26 cellular contexts compared by ENCODE assay signal in the genomic region with DNA sequence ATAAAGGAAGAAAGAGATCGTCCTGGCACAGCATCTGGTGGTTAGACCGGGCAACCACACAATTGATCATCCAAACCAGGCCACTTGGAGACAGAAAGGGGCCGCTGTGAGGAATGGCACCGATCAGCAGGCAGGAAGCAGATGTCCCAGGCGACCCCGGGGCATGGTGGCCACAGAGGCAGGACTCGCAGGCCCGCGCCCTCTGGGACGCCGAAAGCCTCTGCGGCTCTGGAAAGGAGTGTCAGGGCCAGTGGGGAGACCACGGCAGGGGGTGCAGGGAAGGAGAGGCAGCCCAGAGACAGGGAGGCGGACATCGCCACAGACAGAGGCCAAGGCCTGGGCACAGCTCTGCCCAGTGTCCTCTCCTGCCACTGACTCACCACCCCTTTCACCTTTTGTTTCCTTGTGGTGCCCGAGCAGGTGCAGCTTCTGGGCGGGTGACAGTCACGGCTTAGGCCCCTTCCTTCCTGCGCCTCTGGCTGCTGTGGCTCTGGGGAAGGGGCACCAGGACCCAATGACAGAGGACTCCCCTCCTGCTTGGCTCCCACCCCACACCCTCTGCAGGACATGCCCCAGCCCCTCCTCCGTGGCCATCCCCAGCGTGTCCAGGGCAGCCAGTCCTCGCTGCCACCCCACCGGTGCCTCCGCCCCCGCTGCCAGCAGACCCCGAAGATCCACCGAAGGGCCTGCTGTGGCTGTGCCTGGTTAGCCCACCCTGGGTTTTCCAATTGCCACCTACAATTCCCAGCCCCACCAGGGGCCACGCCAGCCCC. TPM values are rescaled to one million over a fixed set of nuclear protein-coding genes. Genes with fewer than 3 reads are reported as not detected.
DNase-seq lines count a peak whose midpoint lies in the region; ATAC-seq, FAIRE-seq and TF ChIP-seq lines count a peak whose summit lies in the region.
"Had no signal": no experiment of that assay in that cellular context is flagged by ENCODE, and none has a peak within 500 bp of the region (broad histone marks: within the 10 kb centered on the region; RNA-seq: fewer than 3 reads in every experiment).

No MANE protein-coding gene starts in this region.

- no peak overlapping the region for H4K91ac ChIP-seq in neuronal stem cell (ENCODE audit: low read depth, low read length, poor library complexity)

- no peak overlapping the region for H3K4ac ChIP-seq in neuronal stem cell (ENCODE audit: low read length)

- peak overlapping the region; percentile 70 for H3K9ac ChIP-seq in BLaER1
- no peak overlapping the region for H3K9ac ChIP-seq in neuronal stem cell (ENCODE audit: low read depth, low read length, poor library complexity)
- H3K9ac ChIP-seq: GM23248 had no signal

- ATAC-seq in HG02571 (IDR thresholded peaks at IDR 0.05; ENCODE audit: unreplicated experiment): no peak
- ATAC-seq: natural killer cell; stimulated activated effector memory CD8-positive, alpha-beta T cell treated with anti-CD3 and anti-CD28 coated beads, Interleukin-12 subunit alpha, Interleukin-12 subunit beta, amount 100 ng/mL, for 72 hours; T-cell had no signal

- H2AK5ac ChIP-seq in neuronal stem cell (ENCODE audit: low read depth, low read length): peak overlapping the region; percentile 37

- peak overlapping the region; percentile 95 for H3K4me2 ChIP-seq in BLaER1
- H3K4me2 ChIP-seq in neuronal stem cell (ENCODE audit: insufficient read depth, low read length, poor library complexity, severe bottlenecking): no peak overlapping the region

- H3K36me3 Mint-ChIP-seq in chondrocyte (ENCODE audit: low read depth): no peaks in the 10 kb centered on the region
- no peaks in the 10 kb centered on the region for H3K36me3 Mint-ChIP-seq in type B pancreatic cell
- H3K36me3 Mint-ChIP-seq: activated naive CD4-positive, alpha-beta T cell treated with anti-CD3 and anti-CD28 coated beads, Interleukin-2, amount 50 U/mL, for 24 hours; natural killer cell; stimulated activated effector memory CD8-positive, alpha-beta T cell treated with anti-CD3 and anti-CD28 coated beads, Interleukin-12 subunit alpha, Interleukin-12 subunit beta, amount 100 ng/mL, for 72 hours; T-cell had no signal

- H3K36me3 ChIP-seq in BLaER1 (no peaks in the 10 kb centered on the region), neuronal stem cell (replicated peaks in 1 of 2; ENCODE audit: control insufficient read depth in 2 of 2, insufficient read depth in 2 of 2, low read length in 2 of 2) (no peaks in the 10 kb centered on the region)
- H3K36me3 ChIP-seq: SJCRH30 had no signal

- H3K4me3 Mint-ChIP-seq in chondrocyte (ENCODE audit: unreplicated experiment) (no peak overlapping the region), type B pancreatic cell (no peak overlapping the region)
- H3K4me3 Mint-ChIP-seq: activated B cell treated with CpG ODN at 0.5 μM for 24 hours; activated naive CD4-positive, alpha-beta T cell treated with anti-CD3 and anti-CD28 coated beads, Interleukin-2, amount 50 U/mL, for 24 hours; natural killer cell; stimulated activated effector memory CD8-positive, alpha-beta T cell treated with anti-CD3 and anti-CD28 coated beads, Interleukin-12 subunit alpha, Interleukin-12 subunit beta, amount 100 ng/mL, for 72 hours; T-cell had no signal

- H4K20me1 ChIP-seq in BLaER1: peaks cover 27% of the 10 kb centered on the region

- H3K4me1 ChIP-seq in BLaER1: peaks cover 87% of the 10 kb centered on the region
- H3K4me1 ChIP-seq in neuronal stem cell (ENCODE audit: control insufficient read depth in 2 of 2, insufficient read depth in 1 of 2, low read depth in 1 of 2, low read length in 2 of 2): peaks cover 12 to 22% of the 10 kb centered on the region in 2 donors
- H3K4me1 ChIP-seq: SJCRH30 had no signal

- no peak overlapping the region for H2BK120ac ChIP-seq in neuronal stem cell (ENCODE audit: low read depth, low read length)

- TF ChIP-seq CTCF in chondrocyte (IDR thresholded peaks at IDR 0.05) (no peak), type B pancreatic cell (conservative IDR thresholded peaks at IDR 0.05) (no peak)

- peaks cover 1% of the 10 kb centered on the region for H3K27me3 Mint-ChIP-seq in chondrocyte (ENCODE audit: low read depth)
- peaks cover 17% of the 10 kb centered on the region for H3K27me3 Mint-ChIP-seq in type B pancreatic cell
- H3K27me3 Mint-ChIP-seq: activated naive CD4-positive, alpha-beta T cell treated with anti-CD3 and anti-CD28 coated beads, Interleukin-2, amount 50 U/mL, for 24 hours had no signal

- 0 out of 2 replicates have a peak, but pooled peaks cover under 1% of the 10 kb centered on the region for H3K27me3 ChIP-seq in BLaER1
- H3K27me3 ChIP-seq in neuronal stem cell (ENCODE audit: control insufficient read depth in 3 of 3, insufficient read depth in 3 of 3, low read depth in 1 of 3, low read length in 3 of 3): no peaks in the 10 kb centered on the region
- H3K27me3 ChIP-seq: SJCRH30 had no signal

- H3K27ac Mint-ChIP-seq in chondrocyte (ENCODE audit: unreplicated experiment) (no peak overlapping the region), type B pancreatic cell (no peak overlapping the region)
- H3K27ac Mint-ChIP-seq: activated B cell treated with CpG ODN at 0.5 μM for 24 hours; activated naive CD4-positive, alpha-beta T cell treated with anti-CD3 and anti-CD28 coated beads, Interleukin-2, amount 50 U/mL, for 24 hours; CD14-positive monocyte; natural killer cell; stimulated activated effector memory CD8-positive, alpha-beta T cell treated with anti-CD3 and anti-CD28 coated beads, Interleukin-12 subunit alpha, Interleukin-12 subunit beta, amount 100 ng/mL, for 72 hours; T-cell had no signal

- H3K9me3 Mint-ChIP-seq in chondrocyte (ENCODE audit: low read depth): no peaks in the 10 kb centered on the region
- H3K9me3 Mint-ChIP-seq in type B pancreatic cell: no peaks in the 10 kb centered on the region
- H3K9me3 Mint-ChIP-seq: activated B cell treated with CpG ODN at 0.5 μM for 24 hours; activated naive CD4-positive, alpha-beta T cell treated with anti-CD3 and anti-CD28 coated beads, Interleukin-2, amount 50 U/mL, for 24 hours; natural killer cell; stimulated activated effector memory CD8-positive, alpha-beta T cell treated with anti-CD3 and anti-CD28 coated beads, Interleukin-12 subunit alpha, Interleukin-12 subunit beta, amount 100 ng/mL, for 72 hours; T-cell had no signal

- H2AFZ ChIP-seq in neuronal stem cell (ENCODE audit: low read length): no peak overlapping the region
- H2AFZ ChIP-seq: GM23248 had no signal

- peak overlapping the region; percentile 90 for H3K27ac ChIP-seq in BLaER1
- H3K27ac ChIP-seq in neuronal stem cell (replicated peaks; ENCODE audit: low read length): no peak overlapping the region
- H3K27ac ChIP-seq: GM23248, SJCRH30 had no signal

- no CpG with 5 or more reads among the region's 28 CpGs for WGBS in neuronal stem cell (ENCODE audit: extremely low coverage in 2 of 2, insufficient read length in 2 of 2, insufficient replicate concordance in 1 of 2), 2 donors

- H3K18ac ChIP-seq in neuronal stem cell (ENCODE audit: low read length): peak overlapping the region; percentile 29

- no peak for FAIRE-seq in urothelium cell line (lab: Jason Lieb, UNC)
- FAIRE-seq: astrocyte, frontal cortex, GM12891 had no signal

- H3K4me1 Mint-ChIP-seq in chondrocyte (ENCODE audit: low read depth) (peaks cover 14% of the 10 kb centered on the region), type B pancreatic cell (ENCODE audit: unreplicated experiment) (peaks cover 4% of the 10 kb centered on the region)

- no peak overlapping the region for H2BK5ac ChIP-seq in neuronal stem cell (ENCODE audit: low read length)

- no peak overlapping the region for H2BK12ac ChIP-seq in neuronal stem cell (ENCODE audit: low read length)

- no peaks in the 10 kb centered on the region for H3K79me1 ChIP-seq in neuronal stem cell (ENCODE audit: low read depth, low read length)

- peak overlapping the region; percentile 43 for H3K14ac ChIP-seq in neuronal stem cell (ENCODE audit: low read length)

- peak overlapping the region; percentile 9 for H3K23ac ChIP-seq in neuronal stem cell (ENCODE audit: low read depth, low read length, poor library complexity)

- H3K4me3 ChIP-seq in BLaER1 (peak overlapping the region; percentile 49), neuronal stem cell (ENCODE audit: low read length in 2 of 2) (no peak overlapping the region)
- H3K4me3 ChIP-seq: GM23248, SJCRH30 had no signal

- peak; percentile 49 for DNase-seq in DMS53 treated with DMSO at 0.1 percent for 48 hours (lab: John Stamatoyannopoulos, UW; ENCODE audit: unreplicated experiment)
- DNase-seq in chondrocyte (ENCODE audit: low spot score): peak; percentile 87
- DNase-seq in neuronal stem cell (ENCODE audit: low spot score): no peak
- DNase-seq in type B pancreatic cell (ENCODE audit: extremely low spot score, unreplicated experiment): no peak
- no peak for DNase-seq in stimulated activated CD8-positive, alpha-beta memory T cell treated with anti-CD3 and anti-CD28 coated beads, Interleukin-4, amount 100 ng/mL, for 48 hours
- no peak for DNase-seq in urothelium cell line (ENCODE audit: low spot score)
- DNase-seq: activated B cell treated with CpG ODN at 0.5 μM for 24 hours; activated CD4-positive, alpha-beta T cell treated with anti-CD3 and anti-CD28 coated beads, Interleukin-2, amount 50 U/mL, for 48 hours; central memory CD4-positive, alpha-beta T cell; EL; GM23248; hippocampal formation; natural killer cell; NCI-H1930; NCI-H524 treated with DMSO at 0.1 percent for 48 hours; SJCRH30; stimulated activated CD4-positive, alpha-beta T cell treated with anti-CD3 and anti-CD28 coated beads, Interleukin-2, amount 100 ng/mL, for 48 hours; T-cell had no signal

- peak overlapping the region; percentile 22 for H2BK15ac ChIP-seq in neuronal stem cell (ENCODE audit: low read length)

- H3K9me3 ChIP-seq in BLaER1 (no peaks in the 10 kb centered on the region), neuronal stem cell (replicated peaks in 1 of 2; ENCODE audit: control insufficient read depth in 2 of 2, insufficient read depth in 1 of 2, low read depth in 1 of 2, low read length in 2 of 2) (no peaks in the 10 kb centered on the region)
- H3K9me3 ChIP-seq: SJCRH30 had no signal

- no peak overlapping the region for H4K8ac ChIP-seq in neuronal stem cell (ENCODE audit: low read depth, low read length)

RNA-seq across cellular contexts. Expression of a gene that starts 10.9 kb away (rescaled TPM):
- total RNA-seq in chondrocyte (15.8 to 17.9 TPM (median 17.2 TPM) in 3 replicates), type B pancreatic cell (ENCODE audit: low replicate concordance) (8.0 and 12.9 TPM in 2 replicates)
- 20.6 TPM for polyA plus RNA-seq in neuronal stem cell (2013, experiment 1 of 2)
- polyA plus RNA-seq in neuronal stem cell (2013, experiment 2 of 2): 21.2 TPM

RNA-seq across cellular contexts. Expression of a gene that starts 35.1 kb away (rescaled TPM):
- total RNA-seq in chondrocyte: 10.2 to 14.4 TPM (median 13.2 TPM) in 3 replicates
- polyA plus RNA-seq in neuronal stem cell (2013, experiment 1 of 2): 12.6 TPM
- polyA plus RNA-seq in neuronal stem cell (2013, experiment 2 of 2): 11.2 TPM
- 8.9 and 14.2 TPM in 2 replicates for total RNA-seq in type B pancreatic cell (ENCODE audit: low replicate concordance)

Comparison
In these comparisons a context has a peak if more than half of its experiments do, and no peak if none do; other contexts are left out.
1. DNase-seq: peak in DMS53 treated with DMSO at 0.1 percent for 48 hours (single experiment) and chondrocyte (single experiment); none in neuronal stem cell (single experiment), type B pancreatic cell (single experiment), stimulated activated CD8-positive, alpha-beta memory T cell treated with anti-CD3 and anti-CD28 coated beads, Interleukin-4, amount 100 ng/mL, for 48 hours (single experiment) and urothelium cell line (single experiment).